Comparison of ENCODE assay signal across 26 cellular contexts in genomic region chr3:127114337-127115070, GRCh38.
DNase-seq lines count a peak whose midpoint lies in the region; ATAC-seq and TF ChIP-seq lines count a peak whose summit lies in the region.
"Had no signal": no experiment of that assay in that cellular context is flagged by ENCODE, and none has a peak within 500 bp of the region (broad histone marks: within the 10 kb centered on the region; RNA-seq: fewer than 3 reads in every experiment).

No MANE protein-coding gene starts in this region.

- H3K9me3 ChIP-seq in BE2C: 0 out of 2 replicates have a peak, but pooled peaks cover 4% of the 10 kb centered on the region
- H3K9me3 ChIP-seq: pancreas, testis, uterus had no signal

- H3K4me1 ChIP-seq in BE2C: peaks cover 15% of the 10 kb centered on the region
- H3K4me1 ChIP-seq: gastroesophageal sphincter, pancreas, spleen, testis, uterus had no signal

- H3K4me3 ChIP-seq in BE2C (ENCODE audit: low read depth, low read length) (no peak overlapping the region), coronary artery (no peak overlapping the region), foreskin fibroblast (ENCODE audit: low read depth in 1 of 2, low read length in 2 of 2) (no peak overlapping the region)
- H3K4me3 ChIP-seq: cardiac muscle cell, gastroesophageal sphincter, pancreas, spleen, testis, uterus had no signal

- ATAC-seq in GM18870 (IDR thresholded peaks at IDR 0.05; ENCODE audit: unreplicated experiment): no peak
- ATAC-seq in HG02623 (IDR thresholded peaks at IDR 0.05; ENCODE audit: unreplicated experiment): no peak
- ATAC-seq: activated T-helper 17 cell treated with anti-CD3 and anti-CD28 coated beads, Interleukin-2, amount 50 U/mL, for 72 hours; gastroesophageal sphincter; HCT116; naive thymus-derived CD8-positive, alpha-beta T cell; pancreas had no signal

- TF ChIP-seq CTCF in BE2C (IDR thresholded peaks at IDR 0.05; ENCODE audit: low read depth, low read length): 0 out of 2 replicates have a peak, but pooled peaks have one; percentile 4
- TF ChIP-seq CTCF in coronary artery (IDR thresholded peaks at IDR 0.05): no peak
- no peak for TF ChIP-seq CTCF in foreskin fibroblast (IDR thresholded peaks at IDR 0.05; ENCODE audit: low read depth, low read length)

- H3K27ac ChIP-seq in coronary artery: no peak overlapping the region
- H3K27ac ChIP-seq: cardiac muscle cell, gastroesophageal sphincter, HL-60, pancreas, spleen, testis, uterus, WERI-Rb-1 had no signal

- H3K27me3 ChIP-seq in BE2C: no peaks in the 10 kb centered on the region
- H3K27me3 ChIP-seq: cardiac muscle cell, gastroesophageal sphincter, pancreas, spleen, testis, uterus had no signal

- H3K36me3 ChIP-seq in BE2C: no peaks in the 10 kb centered on the region
- H3K36me3 ChIP-seq: cardiac muscle cell, gastroesophageal sphincter, pancreas, spleen, uterus, WERI-Rb-1 had no signal

- DNase-seq in NCI-H187 (lab: John Stamatoyannopoulos, UW) (peak; percentile 12 to 15), NCI-H187 treated with DMSO at 0.1 percent for 48 hours (lab: John Stamatoyannopoulos, UW) (no peak), BE2C (peak; percentile 93), NCI-H2029 (lab: John Stamatoyannopoulos, UW) (peak; percentile 36), coronary artery (ENCODE audit: low spot score) (peak; percentile 56), foreskin fibroblast (no peak)
- DNase-seq: activated CD4-positive, alpha-beta T cell treated with anti-CD3 and anti-CD28 coated beads, Interleukin-2, amount 10 ng/mL, durations not matched to agents 7 days and 5 days; aorta; Kasumi-1; naive thymus-derived CD8-positive, alpha-beta T cell; NCI-H510A; pancreas; spleen; stimulated activated CD4-positive, alpha-beta T cell treated with anti-CD3 and anti-CD28 coated beads, Interleukin-2, amount 100 ng/mL, for 48 hours; stimulated activated naive CD4-positive, alpha-beta T cell; T-helper 9 cell; testis; uterus; WERI-Rb-1 had no signal

Comparison
In these comparisons a context has a peak if more than half of its experiments do, and no peak if none do; other contexts are left out.
1. DNase-seq: peak in NCI-H187 (2 of 2), BE2C (single experiment), NCI-H2029 (single experiment) and coronary artery (single experiment); none in NCI-H187 treated with DMSO at 0.1 percent for 48 hours (single experiment) and foreskin fibroblast (0 of 2).